8 cellular contexts compared by ENCODE assay signal in genomic region chr1:168145184-168146159, GRCh38. TPM values are rescaled to one million over a fixed set of nuclear protein-coding genes. Genes with fewer than 3 reads are reported as not detected.
DNase-seq lines count a peak whose midpoint lies in the region; ATAC-seq and TF ChIP-seq lines count a peak whose summit lies in the region.

No MANE protein-coding gene starts in this region.

- DNase-seq in C1 segment of cervical spinal cord (lab: John Stamatoyannopoulos, UW) (peak in 12 of 14 donors; percentile 4 to 71 (median 38)), NCI-H510A (lab: John Stamatoyannopoulos, UW) (peak; percentile 52), choroid plexus epithelial cell (ENCODE audit: low read depth) (peak; percentile 93), left lung (peak; percentile 89 to 95)
- DNase-seq in activated CD4-positive, alpha-beta T cell treated with anti-CD3 and anti-CD28 coated beads for 4 hours, result peak; percentile 74 to 85
- DNase-seq in stimulated activated CD4-positive, alpha-beta T cell treated with anti-CD3 and anti-CD28 coated beads, TNF-alpha, amount 100 ng/mL, for 1 hour (ENCODE audit: low read depth in 3 of 3, low spot score in 1 of 3), result peak; percentile 53 to 90 (median 67)

- no peaks in the 10 kb centered on the region for H3K27me3 ChIP-seq in left lung

- peak; percentile 83 for ATAC-seq in GM19324 (IDR thresholded peaks at IDR 0.05; ENCODE audit: low FRiP score, unreplicated experiment)
- peak; percentile 84 for ATAC-seq in HG03439 (IDR thresholded peaks at IDR 0.05; ENCODE audit: unreplicated experiment)
- ATAC-seq in left lung, result peak; percentile 99

- H3K4me1 ChIP-seq in left lung, result peaks cover 0 to 5% of the 10 kb centered on the region in 2 donors

- TF ChIP-seq CTCF in choroid plexus epithelial cell (conservative IDR thresholded peaks at IDR 0.05; ENCODE audit: low read depth, low read length), result peak; percentile 99
- TF ChIP-seq CTCF in left lung (IDR thresholded peaks at IDR 0.05), result peak; percentile 89 to 93

- H3K9me3 ChIP-seq in left lung, result no peaks in the 10 kb centered on the region

- H3K4me3 ChIP-seq in choroid plexus epithelial cell (ENCODE audit: low read depth, low read length) (no peak overlapping the region), left lung (no peak overlapping the region)

- no peaks in the 10 kb centered on the region for H3K36me3 ChIP-seq in left lung

- H3K27ac ChIP-seq in left lung, result peak overlapping the region in 1 of 2 donors; percentile 28

- intact Hi-C loops in left lung (cut with DNase I), result no loop called here

RNA-seq across cellular contexts. Expression of gene GPR161, which starts 8.7 kb away (rescaled TPM):
- total RNA-seq in left lung, result 10 to 100 TPM in 1 of 2 donors, 1 to 10 TPM in 1; 9.3 to 22.0 TPM

RNA-seq across cellular contexts. Expression of gene TIPRL, which starts 33.3 kb away (rescaled TPM):
- total RNA-seq in left lung, result 10 to 100 TPM; 26.2 to 26.7 TPM

Comparison
In these comparisons a context has a peak if more than half of its experiments do, and no peak if none do; other contexts are left out.
1. DNase-seq: peak in every context shown above with its lines; median percentile 93 in choroid plexus epithelial cell; 92 in left lung; 80 in activated CD4-positive, alpha-beta T cell treated with anti-CD3 and anti-CD28 coated beads for 4 hours; 67 in stimulated activated CD4-positive, alpha-beta T cell treated with anti-CD3 and anti-CD28 coated beads, TNF-alpha, amount 100 ng/mL, for 1 hour; 52 in NCI-H510A; 38 in C1 segment of cervical spinal cord.